ENCODE assay signal across 1 cellular context in the genomic region with DNA sequence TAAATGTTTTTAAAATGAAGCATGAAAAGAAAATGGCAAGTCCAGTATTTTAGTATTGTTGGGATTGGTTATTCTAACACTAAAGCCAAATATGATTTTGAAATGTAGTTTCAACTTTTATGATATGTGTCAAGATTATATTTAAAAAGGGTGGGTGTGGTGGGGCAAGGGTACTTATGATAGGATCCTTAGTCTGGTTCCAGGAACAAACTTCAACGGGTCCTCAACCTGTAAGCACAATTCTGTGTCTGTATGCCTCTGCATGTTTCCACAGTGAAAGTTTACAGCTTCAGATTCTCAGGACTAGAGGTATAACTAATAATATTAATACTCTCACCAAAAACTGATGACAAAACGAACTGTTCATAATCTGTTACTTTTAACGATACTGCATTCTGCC.
TF ChIP-seq lines count a peak whose summit lies in the region.

No MANE protein-coding gene starts in this region.

TF ChIP-seq in A549, 52 proteins besides CTCF, POLR2A, EP300 and RAD21 (continued from another document):
- TF ChIP-seq, protein P1, sequence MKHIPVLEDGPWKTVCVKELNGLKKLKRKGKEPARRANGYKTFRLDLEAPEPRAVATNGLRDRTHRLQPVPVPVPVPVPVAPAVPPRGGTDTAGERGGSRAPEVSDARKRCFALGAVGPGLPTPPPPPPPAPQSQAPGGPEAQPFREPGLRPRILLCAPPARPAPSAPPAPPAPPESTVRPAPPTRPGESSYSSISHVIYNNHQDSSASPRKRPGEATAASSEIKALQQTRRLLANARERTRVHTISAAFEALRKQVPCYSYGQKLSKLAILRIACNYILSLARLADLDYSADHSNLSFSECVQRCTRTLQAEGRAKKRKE (CRISPR knock-in tag; IDR thresholded peaks at IDR 0.05; ENCODE audit: low read depth), result no peak
- TF ChIP-seq POLR2AphosphoS2 (conservative IDR thresholded peaks at IDR 0.05; ENCODE audit: low read length) (no peak), CBX2 (IDR thresholded peaks at IDR 0.05; ENCODE audit: borderline replicate concordance, low read depth) (no peak), FOSB (CRISPR knock-in tag; IDR thresholded peaks at IDR 0.05) (no peak), SREBF2 (IDR thresholded peaks at IDR 0.05) (no peak), ESRRA (IDR thresholded peaks at IDR 0.05; ENCODE audit: borderline replicate concordance, low read length) (no peak), TP53 (CRISPR knock-in tag; IDR thresholded peaks at IDR 0.05) (no peak), ZFP36 (IDR thresholded peaks at IDR 0.05; ENCODE audit: borderline replicate concordance, partially characterized antibody) (no peak), NFE2L2 (conservative IDR thresholded peaks at IDR 0.05; ENCODE audit: low read length) (no peak)
TF ChIP-seq in A549: peak in this region for 0.
